ENCODE assay signal across 24 cellular contexts in genomic region chr10:938954-939678, GRCh38. TPM values are rescaled to one million over a fixed set of nuclear protein-coding genes. Genes with fewer than 3 reads are reported as not detected.
A peak's percentile ranks its signal among the peaks of the same experiment; 100 is the strongest.
DNase-seq lines count a peak whose midpoint lies in the region; ATAC-seq and TF ChIP-seq lines count a peak whose summit lies in the region.
"Had no signal": no experiment of that assay in that cellular context is flagged by ENCODE, and none has a peak within 500 bp of the region (broad histone marks: within the 10 kb centered on the region; RNA-seq: fewer than 3 reads in every experiment).

No MANE protein-coding gene starts in this region.

- no peaks in the 10 kb centered on the region for H3K79me2 ChIP-seq in mammary epithelial cell (ENCODE audit: insufficient read depth, low read length)

- BruUV-seq in MCF 10A (replicated peaks; lab: Mats Ljungman, UMichigan) (no TSS peak), mammary epithelial cell (replicated peaks; lab: Mats Ljungman, UMichigan) (no TSS peak)

- no peak for ATAC-seq in T-helper 17 cell
- ATAC-seq in HG03135 (IDR thresholded peaks at IDR 0.05; ENCODE audit: unreplicated experiment) = no peak
- ATAC-seq: left ventricle myocardium superior, right cardiac atrium had no signal

- no peak overlapping the region for H2AFZ ChIP-seq in mammary epithelial cell (ENCODE audit: low read depth, low read length)

- in situ Hi-C loops in mammary epithelial cell (cut with MboI; ENCODE audit: low sequenced_read_pairs in 2 of 2) = no loop called here

- no peak overlapping the region for H3K4me3 Mint-ChIP-seq in MCF 10A (ENCODE audit: unreplicated experiment)
- H3K4me3 Mint-ChIP-seq in T-helper 17 cell = no peak overlapping the region
- H3K4me3 Mint-ChIP-seq in mesothelial cell of epicardium = no peak overlapping the region
- no peak overlapping the region for H3K4me3 Mint-ChIP-seq in CD14-positive monocyte
- H3K4me3 Mint-ChIP-seq: T-helper 1 cell treated with Interleukin-12 subunit alpha and Interleukin-12 subunit beta and Interleukin-4 antibody, amounts not matched to agents 30 μg/mL and 1 μg/mL, for 36 hours had no signal

- no peaks in the 10 kb centered on the region for H3K27me3 ChIP-seq in mammary epithelial cell (ENCODE audit: insufficient read depth, low read length)
- H3K27me3 ChIP-seq: heart right ventricle, Peyer's patch, SJCRH30 had no signal

- H3K4me3 ChIP-seq in mammary epithelial cell (replicated peaks in 1 of 3; ENCODE audit: insufficient read depth in 1 of 3, low read depth in 2 of 3, low read length in 3 of 3) = no peak overlapping the region
- H3K4me3 ChIP-seq: HAP-1, heart right ventricle, Peyer's patch, SJCRH30 had no signal

- 79% methylated on average over 10 of the region's 10 CpGs for WGBS in mammary epithelial cell (ENCODE audit: low coverage, missing lambda C conversion rate)

- H3K27ac ChIP-seq in mammary epithelial cell (ENCODE audit: insufficient read depth, low read depth, low read length) = no peak overlapping the region
- H3K27ac ChIP-seq: heart right ventricle, KMS-11, Peyer's patch, SJCRH30, VCaP had no signal

- H3K4me2 ChIP-seq in mammary epithelial cell (ENCODE audit: insufficient read depth, low read depth, low read length) = no peak overlapping the region
- H3K4me2 ChIP-seq: KMS-11 had no signal

- H3K36me3 ChIP-seq in mammary epithelial cell (ENCODE audit: insufficient read depth, low read length) = no peaks in the 10 kb centered on the region
- H3K36me3 ChIP-seq: HAP-1, heart right ventricle, Peyer's patch, SJCRH30 had no signal

- H4K20me1 ChIP-seq in mammary epithelial cell (ENCODE audit: insufficient read depth, low read length) = no peaks in the 10 kb centered on the region

- CTCF ChIA-PET in MCF 10A (lab: Yijun Ruan, JAX) (interaction anchor here (0.9 kb wide), 1 partner anchor 73 kb away, joined by 3 read pairs; no protein-coding TSS in a partner anchor), mammary epithelial cell (lab: Charles Lee; ENCODE audit: low non-redundant PET) (no interaction called here)

- H3K9me3 Mint-ChIP-seq in MCF 10A (ENCODE audit: unreplicated experiment) = no peaks in the 10 kb centered on the region
- no peaks in the 10 kb centered on the region for H3K9me3 Mint-ChIP-seq in mesothelial cell of epicardium
- no peaks in the 10 kb centered on the region for H3K9me3 Mint-ChIP-seq in CD14-positive monocyte
- H3K9me3 Mint-ChIP-seq: brain; CD4-positive, CD25-positive, alpha-beta regulatory T cell; T-helper 1 cell treated with Interleukin-12 subunit alpha and Interleukin-12 subunit beta and Interleukin-4 antibody, amounts not matched to agents 30 μg/mL and 1 μg/mL, for 36 hours had no signal

- no peaks in the 10 kb centered on the region for H3K36me3 Mint-ChIP-seq in MCF 10A (ENCODE audit: insufficient read depth, unreplicated experiment)
- H3K36me3 Mint-ChIP-seq in T-helper 17 cell (ENCODE audit: low read depth) = no peaks in the 10 kb centered on the region
- no peaks in the 10 kb centered on the region for H3K36me3 Mint-ChIP-seq in mesothelial cell of epicardium
- H3K36me3 Mint-ChIP-seq in CD14-positive monocyte = peaks cover 1 to 2% of the 10 kb centered on the region in 2 donors
- H3K36me3 Mint-ChIP-seq: brain; CD4-positive, CD25-positive, alpha-beta regulatory T cell had no signal

- intact Hi-C loops in MCF 10A (cut with micrococcal nuclease) (no loop called here), mammary epithelial cell (cut with micrococcal nuclease) (no loop called here), CD14-positive monocyte (cut with micrococcal nuclease) (no loop called here)

- no peaks in the 10 kb centered on the region for H3K9me3 ChIP-seq in mammary epithelial cell (replicated peaks; ENCODE audit: insufficient read depth, low read length)
- no peaks in the 10 kb centered on the region for H3K9me3 ChIP-seq in T-helper 17 cell (ENCODE audit: control insufficient read depth, low read length, poor library complexity, severe bottlenecking)
- H3K9me3 ChIP-seq: HAP-1, heart right ventricle, Peyer's patch, SJCRH30 had no signal

- H3K9ac ChIP-seq in mammary epithelial cell (ENCODE audit: insufficient read depth, low read length) = no peak overlapping the region
- H3K9ac ChIP-seq: KMS-11 had no signal

- H3K4me1 Mint-ChIP-seq in MCF 10A (ENCODE audit: insufficient read depth, unreplicated experiment) (peaks cover 11% of the 10 kb centered on the region), T-helper 17 cell (peaks cover 16% of the 10 kb centered on the region), mesothelial cell of epicardium (no peaks in the 10 kb centered on the region), CD14-positive monocyte (peaks cover 10% of the 10 kb centered on the region)
- H3K4me1 Mint-ChIP-seq: brain had no signal

- no peaks in the 10 kb centered on the region for H3K4me1 ChIP-seq in mammary epithelial cell (ENCODE audit: insufficient read depth, low read length)
- H3K4me1 ChIP-seq: SJCRH30 had no signal

- H3K27me3 Mint-ChIP-seq in MCF 10A (ENCODE audit: insufficient read depth, unreplicated experiment) (no peaks in the 10 kb centered on the region), T-helper 17 cell (no peaks in the 10 kb centered on the region), mesothelial cell of epicardium (ENCODE audit: low read depth) (no peaks in the 10 kb centered on the region), CD14-positive monocyte (ENCODE audit: low read depth in 3 of 3) (peaks cover 0 to 3% (median 0%) of the 10 kb centered on the region in 3 donors)
- H3K27me3 Mint-ChIP-seq: CD4-positive, CD25-positive, alpha-beta regulatory T cell had no signal

- H3K27ac Mint-ChIP-seq in MCF 10A (ENCODE audit: low read depth, unreplicated experiment) (peak overlapping the region; percentile 50), T-helper 17 cell (peak overlapping the region; percentile 65), mesothelial cell of epicardium (no peak overlapping the region), CD14-positive monocyte (no peak overlapping the region)
- H3K27ac Mint-ChIP-seq: T-helper 1 cell treated with Interleukin-12 subunit alpha and Interleukin-12 subunit beta and Interleukin-4 antibody, amounts not matched to agents 30 μg/mL and 1 μg/mL, for 36 hours had no signal

- dilution Hi-C loops in mammary epithelial cell (cut with HindIII; ENCODE audit: low sequenced_read_pairs) = no loop called here

- TF ChIP-seq CTCF in MCF 10A (IDR thresholded peaks at IDR 0.05; ENCODE audit: unreplicated experiment) = no peak
- no peak for TF ChIP-seq CTCF in mammary epithelial cell (conservative IDR thresholded peaks at IDR 0.05 in 1 of 2, IDR thresholded peaks at IDR 0.05 in 1 of 2; ENCODE audit: extremely low read depth in 1 of 2, insufficient read depth in 1 of 2, low read depth in 1 of 2, low read length in 2 of 2)
- TF ChIP-seq CTCF in mesothelial cell of epicardium (IDR thresholded peaks at IDR 0.05; ENCODE audit: unreplicated experiment) = no peak
- TF ChIP-seq CTCF in CD14-positive monocyte (IDR thresholded peaks at IDR 0.05) = no peak

- POLR2A ChIA-PET in MCF 10A (lab: Yijun Ruan, JAX) = no interaction called here

- DNase-seq in MCF 10A (ENCODE audit: unreplicated experiment) (no peak), mammary epithelial cell (no peak), T-helper 17 cell (no peak), hepatic stellate cell (ENCODE audit: low spot score) (peak; percentile 31), T-helper 9 cell (no peak), mesothelial cell of epicardium (ENCODE audit: low spot score in 2 of 2, unreplicated experiment in 2 of 2) (no peak), CD14-positive monocyte (ENCODE audit: low spot score) (no peak)
- DNase-seq: activated T-cell treated with anti-CD3 and anti-CD28 coated beads, Interleukin-2, amount 50 U/mL, for 48 hours; CD4-positive, CD25-positive, alpha-beta regulatory T cell; DMS79 treated with DMSO at 0.1 percent for 48 hours; heart right ventricle; left ventricle myocardium superior; NCI-H1048; NCI-H2081; nucleus accumbens; right cardiac atrium; SJCRH30 had no signal

RNA-seq across cellular contexts. Expression of gene LARP4B, which starts 7.6 kb away (rescaled TPM):
- total RNA-seq in MCF 10A (2022) (127 and 131 TPM in 2 replicates), mammary epithelial cell (100 to 1,000 TPM in 1 of 2 donors, 10 to 100 TPM in 1; 49.8 to 103 TPM), T-helper 17 cell (10 to 100 TPM; 59.4 to 72.9 TPM), mesothelial cell of epicardium (90.2 to 95.9 TPM (median 94.8 TPM) in 3 replicates)
- polyA plus RNA-seq in mammary epithelial cell (37.3 TPM), CD14-positive monocyte (10 to 100 TPM; 17.2 to 33.0 TPM)
- 79.9 TPM for polyA minus RNA-seq in mammary epithelial cell

RNA-seq across cellular contexts. Expression of gene GTPBP4, which starts 49.1 kb away (rescaled TPM):
- total RNA-seq in MCF 10A (2022) (138 and 142 TPM in 2 replicates), mammary epithelial cell (100 to 1,000 TPM in 1 of 2 donors, 10 to 100 TPM in 1; 31.0 to 114 TPM), T-helper 17 cell (10 to 100 TPM; 44.4 to 52.7 TPM), mesothelial cell of epicardium (66.3 to 68.5 TPM (median 67.5 TPM) in 3 replicates)
- polyA plus RNA-seq in mammary epithelial cell (33.8 TPM), CD14-positive monocyte (10 to 100 TPM in 1 of 2 donors, 1 to 10 TPM in 1; 9.9 to 12.2 TPM)
- polyA minus RNA-seq in mammary epithelial cell = 36.4 TPM

Comparison
In these comparisons a context has a peak if more than half of its experiments do, and no peak if none do; other contexts are left out.
1. H3K27ac Mint-ChIP-seq: peak in MCF 10A (single experiment) and T-helper 17 cell (single experiment); none in mesothelial cell of epicardium (single experiment) and CD14-positive monocyte (0 of 7).